12 cellular contexts compared by ENCODE assay signal in the genomic region with DNA sequence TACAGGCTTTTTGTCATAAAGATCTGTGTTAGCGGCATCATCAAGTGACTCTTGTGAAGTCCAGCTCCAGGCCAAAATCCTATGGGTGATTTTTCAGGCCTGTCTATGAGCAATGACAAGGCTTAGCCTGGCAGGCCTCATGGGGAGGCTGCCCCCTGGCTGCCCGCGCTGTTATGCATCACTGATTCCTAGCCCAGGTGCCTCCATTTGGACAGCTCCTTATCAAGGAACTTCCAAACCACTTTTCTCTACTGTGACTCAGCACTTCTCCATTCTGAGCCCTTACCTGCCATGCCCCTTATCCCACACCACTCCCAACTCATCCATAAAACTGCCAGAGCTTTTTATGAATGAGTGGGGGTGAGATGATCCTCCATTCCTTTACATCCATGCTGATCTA.
DNase-seq lines count a peak whose midpoint lies in the region; ATAC-seq, FAIRE-seq and TF ChIP-seq lines count a peak whose summit lies in the region.
"Had no signal": no experiment of that assay in that cellular context is flagged by ENCODE, and none has a peak within 500 bp of the region (broad histone marks: within the 10 kb centered on the region; RNA-seq: fewer than 3 reads in every experiment).

No MANE protein-coding gene starts in this region.

- peak overlapping the region in 1 of 2 donors; percentile 28 for H3K4me3 Mint-ChIP-seq in CD14-positive monocyte
- H3K4me3 Mint-ChIP-seq: activated CD8-positive, alpha-beta T cell treated with anti-CD3 and anti-CD28 coated beads for 36 hours had no signal

- intact Hi-C loops in CD14-positive monocyte (cut with micrococcal nuclease): no loop called here

- peaks cover 12 to 21% (median 15%) of the 10 kb centered on the region in 3 donors for H3K27me3 Mint-ChIP-seq in CD14-positive monocyte (ENCODE audit: low read depth in 3 of 3)

- peaks cover 52% of the 10 kb centered on the region for H3K4me1 Mint-ChIP-seq in CD14-positive monocyte

- no peak for ATAC-seq in HG03175 (IDR thresholded peaks at IDR 0.05; ENCODE audit: unreplicated experiment)
- ATAC-seq: activated CD8-positive, alpha-beta T cell treated with anti-CD3 and anti-CD28 coated beads for 36 hours had no signal

- H3K9me3 Mint-ChIP-seq in CD14-positive monocyte: peaks cover 0 to 2% (median 0%) of the 10 kb centered on the region in 7 donors
- H3K9me3 Mint-ChIP-seq: activated CD8-positive, alpha-beta T cell treated with anti-CD3 and anti-CD28 coated beads for 36 hours had no signal

- H3K27ac Mint-ChIP-seq in CD14-positive monocyte: peak overlapping the region in 3 of 7 donors; percentile 57 to 73 (median 72)
- H3K27ac Mint-ChIP-seq: activated CD8-positive, alpha-beta T cell treated with anti-CD3 and anti-CD28 coated beads for 36 hours had no signal

- DNase-seq in CD14-positive monocyte (ENCODE audit: low spot score) (no peak), HTR-8/SVneo (ENCODE audit: insufficient read length, low spot score) (peak; percentile 19), astrocyte of the hippocampus (ENCODE audit: low read depth, low spot score) (peak; percentile 26), kidney tubule cell (ENCODE audit: low spot score) (peak; percentile 88), NCI-H1436 (lab: John Stamatoyannopoulos, UW) (no peak), ureter (ENCODE audit: low spot score) (no peak)
- no peak for DNase-seq in effector CD8-positive, alpha-beta T cell (lab: John Stamatoyannopoulos, UW)
- DNase-seq: activated CD8-positive, alpha-beta T cell treated with anti-CD3 and anti-CD28 coated beads for 36 hours; HCEC 1CT; kidney; NCI-H2081 had no signal

- no peaks in the 10 kb centered on the region for H3K36me3 Mint-ChIP-seq in CD14-positive monocyte

- no peak for FAIRE-seq in HTR-8/SVneo (lab: Jason Lieb, UNC)
- FAIRE-seq: kidney had no signal

- peak; percentile 22 for TF ChIP-seq CTCF in CD14-positive monocyte (IDR thresholded peaks at IDR 0.05)

Comparison
In these comparisons a context has a peak if more than half of its experiments do, and no peak if none do; other contexts are left out.
1. DNase-seq: peak in HTR-8/SVneo (single experiment), astrocyte of the hippocampus (single experiment) and kidney tubule cell (single experiment); none in CD14-positive monocyte (single experiment), NCI-H1436 (single experiment), ureter (single experiment) and effector CD8-positive, alpha-beta T cell (single experiment).